ENCODE assay signal across 21 cellular contexts in genomic region chr18:75687626-75688025, GRCh38.
"Had no signal": no experiment of that assay in that cellular context is flagged by ENCODE, and none has a peak within 500 bp of the region (broad histone marks: within the 10 kb centered on the region; RNA-seq: fewer than 3 reads in every experiment).

No MANE protein-coding gene starts in this region.

- FAIRE-seq: HepG2 had no signal

- H3K27ac ChIP-seq: SJSA1, SK-N-MC had no signal

- H3K27me3 ChIP-seq: SJSA1 had no signal

- H3K9me3 ChIP-seq: SJSA1 had no signal

- H3K4me3 ChIP-seq: SJSA1, SK-N-MC had no signal

- DNase-seq: IMR-90, Karpas-422, KG1, MM.1S, NCI-H1092 treated with DMSO at 0.1 percent for 48 hours, NCI-H1436, NCI-H187, NCI-H2029, NCI-H2081 treated with DMSO at 0.1 percent for 48 hours, NCI-H2171, NCI-H226, NCI-H446, NCI-H510A, NCI-H524 treated with DMSO at 0.1 percent for 48 hours, NCI-H69, NCI-H774, SIG-M5, SW 1271 had no signal

- H3K36me3 ChIP-seq: SJSA1 had no signal
